In genomic region chrX:13470680-13470967, GRCh38 we compare ENCODE assay signal across 16 cellular contexts.
"Had no signal": no experiment of that assay in that cellular context is flagged by ENCODE, and none has a peak within 500 bp of the region (broad histone marks: within the 10 kb centered on the region; RNA-seq: fewer than 3 reads in every experiment).

No MANE protein-coding gene starts in this region.

- H3K4me1 ChIP-seq: foreskin keratinocyte, lower lobe of right lung had no signal

- H3K9me3 ChIP-seq: esophagus muscularis mucosa, lower lobe of right lung had no signal

- H3K36me3 Mint-ChIP-seq: activated CD4-positive, alpha-beta memory T cell treated with anti-CD3 and anti-CD28 coated beads for 36 hours; type B pancreatic cell had no signal

- H3K27me3 Mint-ChIP-seq: activated CD4-positive, alpha-beta memory T cell treated with anti-CD3 and anti-CD28 coated beads for 36 hours; type B pancreatic cell had no signal

- H3K36me3 ChIP-seq: esophagus muscularis mucosa, lower lobe of right lung had no signal

- DNase-seq: activated CD4-positive, alpha-beta memory T cell treated with anti-CD3 and anti-CD28 coated beads for 36 hours; activated CD4-positive, alpha-beta T cell treated with anti-CD3 and anti-CD28 coated beads for 1 hour; activated effector memory CD4-positive, alpha-beta T cell treated with anti-CD3 and anti-CD28 coated beads, Interleukin-2, amount 50 U/mL, for 16 hours; activated T-cell treated with anti-CD3 and anti-CD28 coated beads, Interleukin-2, amount 50 U/mL, for 4 hours; amygdala; dorsolateral prefrontal cortex; head of caudate nucleus; left cardiac atrium; lower lobe of right lung; naive thymus-derived CD8-positive, alpha-beta T cell; stimulated activated CD4-positive, alpha-beta T cell treated with anti-CD3 and anti-CD28 coated beads, Interleukin-2, amount 100 ng/mL, for 48 hours; stimulated activated naive CD4-positive, alpha-beta T cell treated with Interleukin-2 at 50 U/mL for 16 hours had no signal

- H3K27me3 ChIP-seq: foreskin keratinocyte had no signal

- H3K4me3 Mint-ChIP-seq: activated CD4-positive, alpha-beta memory T cell treated with anti-CD3 and anti-CD28 coated beads for 36 hours; activated T-cell treated with anti-CD3 and anti-CD28 coated beads, Interleukin-2, amount 50 U/mL, for 4 hours; naive thymus-derived CD8-positive, alpha-beta T cell; type B pancreatic cell had no signal

- H3K4me3 ChIP-seq: dorsolateral prefrontal cortex, esophagus muscularis mucosa, lower lobe of right lung had no signal

- H3K27ac Mint-ChIP-seq: activated CD4-positive, alpha-beta memory T cell treated with anti-CD3 and anti-CD28 coated beads for 36 hours; activated naive CD4-positive, alpha-beta T cell treated with anti-CD3 and anti-CD28 coated beads, Interleukin-2, amount 50 U/mL, for 72 hours; type B pancreatic cell had no signal

- H3K9me3 Mint-ChIP-seq: activated CD4-positive, alpha-beta memory T cell treated with anti-CD3 and anti-CD28 coated beads for 36 hours; activated naive CD4-positive, alpha-beta T cell treated with anti-CD3 and anti-CD28 coated beads, Interleukin-2, amount 50 U/mL, for 72 hours; activated T-cell treated with anti-CD3 and anti-CD28 coated beads, Interleukin-2, amount 50 U/mL, for 4 hours had no signal

- H3K27ac ChIP-seq: dorsolateral prefrontal cortex, foreskin keratinocyte, lower lobe of right lung had no signal
